7 cellular contexts compared by ENCODE assay signal in the genomic region with DNA sequence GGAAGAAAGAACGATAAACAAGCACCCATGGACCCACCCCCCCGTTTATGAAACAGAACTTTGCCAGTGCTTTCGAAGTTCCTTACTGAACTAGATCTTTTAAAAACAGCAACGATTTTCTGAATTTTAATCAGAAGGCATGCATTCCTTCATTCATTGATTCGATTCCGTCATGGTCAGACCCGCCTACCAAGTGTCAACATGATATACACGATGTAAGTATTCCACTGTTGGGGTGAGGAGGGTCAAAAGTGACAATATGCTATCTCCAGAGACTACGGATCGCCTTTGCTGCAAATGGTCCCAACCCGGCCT. TPM values are rescaled to one million over a fixed set of nuclear protein-coding genes. Genes with fewer than 3 reads are reported as not detected.
A peak's percentile ranks its signal among the peaks of the same experiment; 100 is the strongest.
DNase-seq lines count a peak whose midpoint lies in the region; ATAC-seq, FAIRE-seq and TF ChIP-seq lines count a peak whose summit lies in the region.

No MANE protein-coding gene starts in this region.

- H3K4me1 Mint-ChIP-seq in activated naive CD8-positive, alpha-beta T cell (ENCODE audit: low read depth), result peaks cover 9% of the 10 kb centered on the region

- no peak for TF ChIP-seq POLR2A in stomach (IDR thresholded peaks at IDR 0.05)

- H3K27me3 ChIP-seq in iPS-20b (ENCODE audit: insufficient read depth, low read length), result peaks cover 16% of the 10 kb centered on the region; the same call in 1 of the 2 replicates
- peaks cover 0 to 12% (median 0%) of the 10 kb centered on the region in 3 donors for H3K27me3 ChIP-seq in stomach

- TF ChIP-seq CTCF in stomach (IDR thresholded peaks at IDR 0.05), result no peak

- peak overlapping the region; percentile 78 for H3K4me3 ChIP-seq in iPS-20b (ENCODE audit: low read length)
- H3K4me3 ChIP-seq in stomach, result peak overlapping the region; percentile 82 to 90 (median 88)

- peak; percentile 74 for FAIRE-seq in HTR-8/SVneo (lab: Jason Lieb, UNC)

- 3 to 5% (median 4%) methylated on average over 11 of the region's 11 CpGs for WGBS in stomach, 5 donors

- no peak for TF ChIP-seq EP300 in stomach (IDR thresholded peaks at IDR 0.05)

- H3K9me3 ChIP-seq in iPS-20b (ENCODE audit: insufficient read depth, low read depth, low read length) (no peaks in the 10 kb centered on the region), stomach (no peaks in the 10 kb centered on the region)

- H3K4me1 ChIP-seq in iPS-20b (ENCODE audit: insufficient read depth, low read length) (peaks cover 20% of the 10 kb centered on the region), stomach (peaks cover 11 to 48% (median 21%) of the 10 kb centered on the region in 4 donors)

- peak overlapping the region; percentile 87 for H3K4me3 Mint-ChIP-seq in activated naive CD8-positive, alpha-beta T cell

- intact Hi-C loops in stomach (cut with DNase I; ENCODE audit: low total_unique reads), result loop anchor here (10.0 kb wide), 1 partner anchor 290 kb away; no protein-coding TSS in a partner anchor

- DNase-seq in HTR-8/SVneo (ENCODE audit: insufficient read length, low spot score), result no peak
- DNase-seq in stomach, result no peak
- DNase-seq in HuH-7.5 (ENCODE audit: low spot score), result no peak

- H3K36me3 Mint-ChIP-seq in activated naive CD8-positive, alpha-beta T cell, result no peaks in the 10 kb centered on the region

- H3K27me3 Mint-ChIP-seq in activated naive CD8-positive, alpha-beta T cell, result peaks cover 40% of the 10 kb centered on the region

- ATAC-seq in GM18868 (IDR thresholded peaks at IDR 0.05; ENCODE audit: unreplicated experiment) (no peak), GM19463 (IDR thresholded peaks at IDR 0.05; ENCODE audit: unreplicated experiment) (no peak)

- H3K27ac ChIP-seq in iPS-20b (ENCODE audit: low read length), result no peak overlapping the region
- peak overlapping the region; percentile 81 to 92 (median 88) for H3K27ac ChIP-seq in stomach

- no peak overlapping the region for H3K27ac Mint-ChIP-seq in activated naive CD8-positive, alpha-beta T cell

- no peaks in the 10 kb centered on the region for H3K9me3 Mint-ChIP-seq in activated naive CD8-positive, alpha-beta T cell (ENCODE audit: low read depth)

- H3K9ac ChIP-seq in iPS-20b (ENCODE audit: low read depth, low read length), result peak overlapping the region; percentile 57; the same call in 1 of the 2 replicates

- H3K36me3 ChIP-seq in iPS-20b (ENCODE audit: insufficient read depth, low read depth, low read length) (no peaks in the 10 kb centered on the region), stomach (no peaks in the 10 kb centered on the region)

RNA-seq across cellular contexts. Expression of a gene that starts 0.3 kb away (rescaled TPM):
- total RNA-seq in stomach, result 10 to 100 TPM; 25.8 to 100.0 (median 54.3) TPM
- 10 to 100 TPM in 1 of 3 donors, 1 to 10 TPM in 2; 7.8 to 12.3 (median 8.8) TPM for polyA plus RNA-seq in stomach
